ENCODE assay signal across 16 cellular contexts in the genomic region with DNA sequence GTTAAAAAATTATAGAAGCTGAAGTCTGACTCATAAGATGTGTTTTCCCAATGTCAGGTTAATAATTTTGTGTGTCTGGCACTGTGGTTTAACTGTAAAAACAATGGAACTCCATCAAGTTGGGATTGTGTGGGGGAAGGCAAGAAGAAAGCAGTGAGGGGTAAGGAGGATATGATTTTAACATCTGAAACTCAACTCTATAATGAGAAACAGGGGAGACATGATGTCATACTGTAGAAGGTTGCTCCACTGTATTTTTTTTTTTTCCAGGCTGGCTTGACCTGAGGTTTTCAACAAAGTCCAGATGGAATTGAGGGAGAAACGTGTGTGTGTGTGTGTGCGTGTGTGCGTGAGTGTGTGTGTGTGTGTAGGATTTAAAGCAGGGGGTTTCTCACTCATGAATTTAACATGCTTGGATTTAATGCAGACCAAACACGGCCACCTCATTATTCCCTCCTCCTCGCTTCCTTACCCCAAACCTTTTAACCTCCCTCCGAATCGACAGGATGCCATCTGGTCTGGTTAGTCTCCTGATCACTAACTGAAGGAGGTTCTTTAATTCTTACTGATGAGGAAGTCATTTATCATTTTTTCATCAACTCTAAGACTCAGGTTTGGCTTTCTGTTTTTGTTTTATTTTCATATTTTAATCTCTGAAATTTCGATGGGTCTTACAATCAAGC.
DNase-seq lines count a peak whose midpoint lies in the region; ATAC-seq, FAIRE-seq and TF ChIP-seq lines count a peak whose summit lies in the region.
"Had no signal": no experiment of that assay in that cellular context is flagged by ENCODE, and none has a peak within 500 bp of the region (broad histone marks: within the 10 kb centered on the region; RNA-seq: fewer than 3 reads in every experiment).

No MANE protein-coding gene starts in this region.

- no peak for TF ChIP-seq CTCF in A549 (IDR thresholded peaks at IDR 0.05)
- no peak for TF ChIP-seq CTCF in glutamatergic neuron (IDR thresholded peaks at IDR 0.05; ENCODE audit: partially characterized antibody, unreplicated experiment)
- TF ChIP-seq CTCF in natural killer cell (IDR thresholded peaks at IDR 0.05) = no peak
- no peak for TF ChIP-seq CTCF in CD4-positive, alpha-beta T cell (IDR thresholded peaks at IDR 0.05)

- no peaks in the 10 kb centered on the region for H3K27me3 ChIP-seq in CD4-positive, alpha-beta T cell (ENCODE audit: control insufficient read depth, insufficient read depth, low read length)
- H3K27me3 ChIP-seq: pancreas, SJSA1 had no signal

- TF ChIP-seq EP300 in A549 (IDR thresholded peaks at IDR 0.05) = no peak

- H3K36me3 Mint-ChIP-seq in glutamatergic neuron (ENCODE audit: unreplicated experiment) (no peaks in the 10 kb centered on the region), natural killer cell (peaks cover 1% of the 10 kb centered on the region)
- H3K36me3 Mint-ChIP-seq in CD4-positive, alpha-beta T cell (ENCODE audit: low read depth) = no peaks in the 10 kb centered on the region
- H3K36me3 Mint-ChIP-seq: activated naive CD4-positive, alpha-beta T cell treated with anti-CD3 and anti-CD28 coated beads, Interleukin-2, amount 50 U/mL, for 24 hours; CD8-positive, alpha-beta memory T cell had no signal

- CTCF ChIA-PET in A549 (lab: Yijun Ruan, JAX) = interaction anchor here (0.6 kb wide), 1 partner anchor 43 kb away, joined by 5 read pairs; no protein-coding TSS in a partner anchor
- CTCF ChIA-PET in CD4-positive, alpha-beta T cell (lab: Charles Lee) = no interaction called here

- H3K9me3 Mint-ChIP-seq in glutamatergic neuron (ENCODE audit: unreplicated experiment) (peaks cover 4% of the 10 kb centered on the region), natural killer cell (peaks cover 0 to 3% of the 10 kb centered on the region in 2 donors)
- H3K9me3 Mint-ChIP-seq in CD4-positive, alpha-beta T cell = no peaks in the 10 kb centered on the region
- H3K9me3 Mint-ChIP-seq: endodermal cell had no signal

- FAIRE-seq in A549 (lab: Jason Lieb, UNC) (no peak), GM12892 (lab: Jason Lieb, UNC) (peak; percentile 56)
- FAIRE-seq: GM18507, pancreas had no signal

- TF ChIP-seq POLR2A in A549 (IDR thresholded peaks at IDR 0.05; ENCODE audit: low read length) (no peak), GM12892 (IDR thresholded peaks at IDR 0.05; ENCODE audit: low read depth, low read length) (no peak)

- peaks cover 8% of the 10 kb centered on the region for H3K4me1 Mint-ChIP-seq in glutamatergic neuron (ENCODE audit: low read depth, unreplicated experiment)
- no peaks in the 10 kb centered on the region for H3K4me1 Mint-ChIP-seq in natural killer cell
- no peaks in the 10 kb centered on the region for H3K4me1 Mint-ChIP-seq in CD4-positive, alpha-beta T cell (ENCODE audit: low read depth)
- H3K4me1 Mint-ChIP-seq: activated naive CD4-positive, alpha-beta T cell treated with anti-CD3 and anti-CD28 coated beads, Interleukin-2, amount 50 U/mL, for 24 hours; CD8-positive, alpha-beta memory T cell had no signal

- intact Hi-C loops in natural killer cell (cut with micrococcal nuclease) = no loop called here
- intact Hi-C loops in CD4-positive, alpha-beta T cell (cut with DNase I, micrococcal nuclease) = no loop called here

- no peaks in the 10 kb centered on the region for H3K9me3 ChIP-seq in A549
- no peaks in the 10 kb centered on the region for H3K9me3 ChIP-seq in CD4-positive, alpha-beta T cell (ENCODE audit: control insufficient read depth, low read length)
- H3K9me3 ChIP-seq: pancreas, SJSA1 had no signal

- H3K27ac ChIP-seq in A549 = peak overlapping the region; percentile 49 to 77
- H3K27ac ChIP-seq in CD4-positive, alpha-beta T cell (ENCODE audit: low read depth, low read length) = no peak overlapping the region
- H3K27ac ChIP-seq: pancreas, SJSA1 had no signal

- H3K4me3 Mint-ChIP-seq in glutamatergic neuron (ENCODE audit: unreplicated experiment) = peak overlapping the region; percentile 6
- H3K4me3 Mint-ChIP-seq in natural killer cell = no peak overlapping the region
- H3K4me3 Mint-ChIP-seq in CD4-positive, alpha-beta T cell = no peak overlapping the region
- H3K4me3 Mint-ChIP-seq: activated naive CD4-positive, alpha-beta T cell treated with anti-CD3 and anti-CD28 coated beads, Interleukin-2, amount 50 U/mL, for 24 hours; CD8-positive, alpha-beta memory T cell; endodermal cell had no signal

- no peaks in the 10 kb centered on the region for H3K27me3 Mint-ChIP-seq in glutamatergic neuron (ENCODE audit: unreplicated experiment)
- H3K27me3 Mint-ChIP-seq in natural killer cell (ENCODE audit: low read depth in 2 of 2) = no peaks in the 10 kb centered on the region
- peaks cover 10% of the 10 kb centered on the region for H3K27me3 Mint-ChIP-seq in CD4-positive, alpha-beta T cell
- H3K27me3 Mint-ChIP-seq: CD8-positive, alpha-beta memory T cell had no signal

- ATAC-seq in A549 (peak in 1 of 2 experiments; percentile 13; a peak in 2 of 6 replicates), natural killer cell (no peak)
- no peak for ATAC-seq in CD4-positive, alpha-beta T cell (ENCODE audit: poor library complexity)

- H3K4me1 ChIP-seq in A549 = peaks cover 18% of the 10 kb centered on the region
- H3K4me1 ChIP-seq: pancreas, SJSA1 had no signal

- DNase-seq in A549 (ENCODE audit: low read depth in 1 of 2, low spot score in 1 of 2) (peak in 1 of 2 experiments; percentile 11), GM12892 (ENCODE audit: insufficient read length) (no peak), T1000 (lab: John Stamatoyannopoulos, UW) (peak; percentile 5), glutamatergic neuron (peak; percentile 46), natural killer cell (no peak), DMS153 treated with DMSO at 0.1 percent for 48 hours (lab: John Stamatoyannopoulos, UW; ENCODE audit: unreplicated experiment) (no peak), NCI-H187 (lab: John Stamatoyannopoulos, UW) (no peak)
- no peak for DNase-seq in CD4-positive, alpha-beta T cell
- DNase-seq: activated CD4-positive, alpha-beta T cell treated with anti-CD3 and anti-CD28 coated beads for 48 hours; CD8-positive, alpha-beta memory T cell; endodermal cell; pancreas; trophoblast cell had no signal

- WGBS in A549 (ENCODE audit: missing lambda C conversion rate) = 60% methylated on average over 8 of the region's 8 CpGs

- H3K27ac Mint-ChIP-seq in glutamatergic neuron (ENCODE audit: unreplicated experiment) (peak overlapping the region; percentile 79), natural killer cell (no peak overlapping the region)
- no peak overlapping the region for H3K27ac Mint-ChIP-seq in CD4-positive, alpha-beta T cell
- H3K27ac Mint-ChIP-seq: activated naive CD4-positive, alpha-beta T cell treated with anti-CD3 and anti-CD28 coated beads, Interleukin-2, amount 50 U/mL, for 24 hours; CD8-positive, alpha-beta memory T cell; endodermal cell had no signal

- POLR2A ChIA-PET in A549 (lab: Yijun Ruan, JAX) = no interaction called here
- POLR2A ChIA-PET in CD4-positive, alpha-beta T cell (lab: Charles Lee) = no interaction called here

- TF ChIP-seq RAD21 in A549 (conservative IDR thresholded peaks at IDR 0.05 in 1 of 2, IDR thresholded peaks at IDR 0.05 in 1 of 2) = no peak

- peak overlapping the region; percentile 72 for H3K4me2 ChIP-seq in A549

- no peak overlapping the region for H3K4me3 ChIP-seq in A549
- H3K4me3 ChIP-seq: pancreas, SJSA1 had no signal

TF ChIP-seq in A549, 52 proteins besides CTCF, POLR2A, EP300 and RAD21:
- TF ChIP-seq HEYL (CRISPR knock-in tag; IDR thresholded peaks at IDR 0.05) (no peak), ZSCAN20 (CRISPR knock-in tag; IDR thresholded peaks at IDR 0.05) (no peak), EHF (CRISPR knock-in tag; IDR thresholded peaks at IDR 0.05) (no peak), HOXB5 (CRISPR knock-in tag; IDR thresholded peaks at IDR 0.05) (no peak), FOSL2 (IDR thresholded peaks at IDR 0.05) (no peak), FOSL2 (CRISPR knock-in tag; IDR thresholded peaks at IDR 0.05) (peak; percentile 30; the same call in 1 of the 2 replicates), NPAS2 (CRISPR knock-in tag; IDR thresholded peaks at IDR 0.05; ENCODE audit: borderline replicate concordance) (no peak)

Comparison
In these comparisons a context has a peak if more than half of its experiments do, and no peak if none do; other contexts are left out.
1. DNase-seq: peak in T1000 (single experiment) and glutamatergic neuron (single experiment); none in GM12892 (single experiment), natural killer cell (single experiment), DMS153 treated with DMSO at 0.1 percent for 48 hours (single experiment), CD4-positive, alpha-beta T cell (0 of 10) and NCI-H187 (0 of 2).